Comparison of ENCODE assay signal across 24 cellular contexts in genomic region chr3:180409883-180410282, GRCh38.
DNase-seq lines count a peak whose midpoint lies in the region; ATAC-seq and TF ChIP-seq lines count a peak whose summit lies in the region.
"Had no signal": no experiment of that assay in that cellular context is flagged by ENCODE, and none has a peak within 500 bp of the region (broad histone marks: within the 10 kb centered on the region; RNA-seq: fewer than 3 reads in every experiment).

No MANE protein-coding gene starts in this region.

- peak; percentile 41 for ATAC-seq in HG02938 (IDR thresholded peaks at IDR 0.05; ENCODE audit: unreplicated experiment)
- no peak for ATAC-seq in RWPE2 (ENCODE audit: low read depth)
- ATAC-seq in GM18867 (IDR thresholded peaks at IDR 0.05; ENCODE audit: unreplicated experiment), result no peak

- no peaks in the 10 kb centered on the region for H3K27me3 ChIP-seq in breast epithelium
- H3K27me3 ChIP-seq in RWPE2 (ENCODE audit: insufficient read depth, poor library complexity, severe bottlenecking), result no peaks in the 10 kb centered on the region

- no peaks in the 10 kb centered on the region for H3K9me3 Mint-ChIP-seq in MCF 10A (ENCODE audit: unreplicated experiment)
- H3K9me3 Mint-ChIP-seq in activated CD4-positive, alpha-beta memory T cell treated with anti-CD3 and anti-CD28 coated beads for 36 hours, result no peaks in the 10 kb centered on the region
- H3K9me3 Mint-ChIP-seq: IgD-negative memory B cell had no signal

- POLR2A ChIA-PET in MCF 10A (lab: Yijun Ruan, JAX), result no interaction called here
- POLR2A ChIA-PET in activated CD4-positive, alpha-beta memory T cell treated with anti-CD3 and anti-CD28 coated beads for 36 hours (lab: Charles Lee), result no interaction called here

- TF ChIP-seq POLR2A in breast epithelium (IDR thresholded peaks at IDR 0.05), result no peak

- H3K4me1 ChIP-seq in breast epithelium (no peaks in the 10 kb centered on the region), RWPE2 (ENCODE audit: insufficient read depth, poor library complexity, severe bottlenecking) (peaks cover 26% of the 10 kb centered on the region)
- H3K4me1 ChIP-seq: HAP-1 had no signal

- no peak overlapping the region for H3K4me3 Mint-ChIP-seq in MCF 10A (ENCODE audit: unreplicated experiment)
- H3K4me3 Mint-ChIP-seq in activated CD4-positive, alpha-beta memory T cell treated with anti-CD3 and anti-CD28 coated beads for 36 hours, result no peak overlapping the region
- H3K4me3 Mint-ChIP-seq: B cell, IgD-negative memory B cell had no signal

- no peak overlapping the region for H3K27ac ChIP-seq in breast epithelium
- H3K27ac ChIP-seq in RWPE2 (ENCODE audit: poor library complexity, severe bottlenecking), result peak overlapping the region; percentile 97

- H3K4me1 Mint-ChIP-seq in MCF 10A (ENCODE audit: insufficient read depth, unreplicated experiment), result peaks cover 21% of the 10 kb centered on the region
- H3K4me1 Mint-ChIP-seq in activated CD4-positive, alpha-beta memory T cell treated with anti-CD3 and anti-CD28 coated beads for 36 hours (ENCODE audit: low read depth), result no peaks in the 10 kb centered on the region
- H3K4me1 Mint-ChIP-seq: B cell, IgD-negative memory B cell had no signal

- H3K36me3 ChIP-seq in breast epithelium (no peaks in the 10 kb centered on the region), RWPE2 (ENCODE audit: low read depth) (peaks cover 6% of the 10 kb centered on the region; the same call in 1 of the 2 replicates)
- H3K36me3 ChIP-seq: HAP-1 had no signal

- H3K36me3 Mint-ChIP-seq in MCF 10A (ENCODE audit: insufficient read depth, unreplicated experiment), result peaks cover 6% of the 10 kb centered on the region
- H3K36me3 Mint-ChIP-seq in activated CD4-positive, alpha-beta memory T cell treated with anti-CD3 and anti-CD28 coated beads for 36 hours, result no peaks in the 10 kb centered on the region
- H3K36me3 Mint-ChIP-seq: IgD-negative memory B cell had no signal

- intact Hi-C loops in MCF 10A (cut with micrococcal nuclease), result no loop called here
- intact Hi-C loops in breast epithelium (cut with DNase I; ENCODE audit: low total_unique reads), result no loop called here
- intact Hi-C loops in activated CD4-positive, alpha-beta memory T cell treated with anti-CD3 and anti-CD28 coated beads for 36 hours (cut with micrococcal nuclease), result no loop called here

- peak overlapping the region; percentile 71 for H3K27ac Mint-ChIP-seq in MCF 10A (ENCODE audit: low read depth, unreplicated experiment)
- no peak overlapping the region for H3K27ac Mint-ChIP-seq in activated CD4-positive, alpha-beta memory T cell treated with anti-CD3 and anti-CD28 coated beads for 36 hours
- H3K27ac Mint-ChIP-seq: B cell, IgD-negative memory B cell had no signal

- CTCF ChIA-PET in MCF 10A (lab: Yijun Ruan, JAX), result interaction anchor here (0.9 kb wide), 1 partner anchor 481 kb away, joined by 3 read pairs; no protein-coding TSS in a partner anchor
- CTCF ChIA-PET in activated CD4-positive, alpha-beta memory T cell treated with anti-CD3 and anti-CD28 coated beads for 36 hours (lab: Charles Lee), result no interaction called here

- TF ChIP-seq CTCF in MCF 10A (IDR thresholded peaks at IDR 0.05; ENCODE audit: unreplicated experiment) (no peak), breast epithelium (IDR thresholded peaks at IDR 0.05) (no peak), RWPE2 (IDR thresholded peaks at IDR 0.05; ENCODE audit: poor library complexity, severe bottlenecking) (no peak)

- DNase-seq in MCF 10A (ENCODE audit: unreplicated experiment) (no peak), breast epithelium (ENCODE audit: low spot score in 2 of 2) (no peak), RWPE2 (ENCODE audit: low spot score) (no peak), midbrain (lab: John Stamatoyannopoulos, UW) (no peak), dermis blood vessel endothelial cell (no peak)
- DNase-seq in activated CD4-positive, alpha-beta memory T cell treated with anti-CD3 and anti-CD28 coated beads for 36 hours, result no peak
- DNase-seq: 8988T; COR-L47; DMS153; GF-D8; Karpas-422; MM.1S; NCI-H1105; NCI-H2081; NCI-H510A; NCI-H748 treated with DMSO at 0.1 percent for 48 hours; NK-92 treated with Interleukin-12 subunit alpha and Interleukin-12 subunit beta, amount 100 ng/mL, for 24 hours; SHP77 treated with DMSO at 0.1 percent for 48 hours; T-helper 1 cell had no signal

- H3K4me3 ChIP-seq in breast epithelium, result no peak overlapping the region
- no peak overlapping the region for H3K4me3 ChIP-seq in RWPE2 (ENCODE audit: severe bottlenecking)
- H3K4me3 ChIP-seq: HAP-1 had no signal

- no peaks in the 10 kb centered on the region for H3K27me3 Mint-ChIP-seq in MCF 10A (ENCODE audit: insufficient read depth, unreplicated experiment)
- no peaks in the 10 kb centered on the region for H3K27me3 Mint-ChIP-seq in activated CD4-positive, alpha-beta memory T cell treated with anti-CD3 and anti-CD28 coated beads for 36 hours
- H3K27me3 Mint-ChIP-seq: B cell, IgD-negative memory B cell had no signal

- BruUV-seq in MCF 10A (replicated peaks; lab: Mats Ljungman, UMichigan), result no TSS peak

- H3K9me3 ChIP-seq in breast epithelium (no peaks in the 10 kb centered on the region), RWPE2 (ENCODE audit: severe bottlenecking) (no peaks in the 10 kb centered on the region)
- H3K9me3 ChIP-seq: HAP-1 had no signal
